In genomic region chr15:80710635-80711553, GRCh38 we compare ENCODE assay signal across 11 cellular contexts. TPM values are rescaled to one million over a fixed set of nuclear protein-coding genes. Genes with fewer than 3 reads are reported as not detected.
DNase-seq lines count a peak whose midpoint lies in the region; ATAC-seq and TF ChIP-seq lines count a peak whose summit lies in the region.
"Had no signal": no experiment of that assay in that cellular context is flagged by ENCODE, and none has a peak within 500 bp of the region (broad histone marks: within the 10 kb centered on the region; RNA-seq: fewer than 3 reads in every experiment).

No MANE protein-coding gene starts in this region.

- DNase-seq in A172 (ENCODE audit: low spot score), result peak; percentile 61
- peak; percentile 55 for DNase-seq in fibroblast of mammary gland (ENCODE audit: low read depth)
- DNase-seq in NOMO-1 (lab: John Stamatoyannopoulos, UW; ENCODE audit: unreplicated experiment in 2 of 2), result no peak
- DNase-seq: CD4-positive, alpha-beta memory T cell; NCI-H82 had no signal

- no peak for TF ChIP-seq CTCF in fibroblast of mammary gland (conservative IDR thresholded peaks at IDR 0.05; ENCODE audit: control insufficient read depth, insufficient read depth, low read depth, low read length)

- H3K4me3 ChIP-seq in fibroblast of mammary gland (ENCODE audit: control insufficient read depth, low read depth, low read length), result no peak overlapping the region
- H3K4me3 ChIP-seq: cardiac muscle cell had no signal

- peak; percentile 72 for ATAC-seq in GM18868 (IDR thresholded peaks at IDR 0.05; ENCODE audit: unreplicated experiment)
- ATAC-seq in SK-N-SH treated with all-trans-retinoic acid at 6 μM for 48 hours, result peak; percentile 61
- no peak for ATAC-seq in HG02610 (IDR thresholded peaks at IDR 0.05; ENCODE audit: unreplicated experiment)
- no peak for ATAC-seq in GM18861 (IDR thresholded peaks at IDR 0.05; ENCODE audit: unreplicated experiment)
- no peak for ATAC-seq in HG03108 (IDR thresholded peaks at IDR 0.05; ENCODE audit: unreplicated experiment)

TF ChIP-seq in SK-N-SH treated with all-trans-retinoic acid at 6 μM for 48 hours, 23 proteins besides CTCF, POLR2A, EP300 and RAD21:
- TF ChIP-seq ZNF565 (CRISPR knock-in tag; conservative IDR thresholded peaks at IDR 0.05; ENCODE audit: low read depth) (no peak), RARB (CRISPR knock-in tag; IDR thresholded peaks at IDR 0.05) (no peak), ZNF8 (CRISPR knock-in tag; IDR thresholded peaks at IDR 0.05) (no peak), TOX (CRISPR knock-in tag; IDR thresholded peaks at IDR 0.05; ENCODE audit: borderline replicate concordance) (no peak), CREB5 (CRISPR knock-in tag; IDR thresholded peaks at IDR 0.05; ENCODE audit: low read depth) (no peak), ESRRG (CRISPR knock-in tag; IDR thresholded peaks at IDR 0.05) (no peak), ZNF70 (CRISPR knock-in tag; IDR thresholded peaks at IDR 0.05) (no peak), TCF4 (CRISPR knock-in tag; IDR thresholded peaks at IDR 0.05; ENCODE audit: borderline replicate concordance) (no peak), CSRNP3 (CRISPR knock-in tag; IDR thresholded peaks at IDR 0.05) (no peak), GLIS3 (CRISPR knock-in tag; IDR thresholded peaks at IDR 0.05) (no peak), OSR1 (CRISPR knock-in tag; IDR thresholded peaks at IDR 0.05) (no peak), ARNTL (CRISPR knock-in tag; IDR thresholded peaks at IDR 0.05; ENCODE audit: borderline replicate concordance, low read depth) (no peak), SNAI2 (CRISPR knock-in tag; IDR thresholded peaks at IDR 0.05) (no peak)

RNA-seq across cellular contexts. Expression of gene ABHD17C, which starts 15.8 kb away (rescaled TPM):
- total RNA-seq in A172 (2014; rRNA removed; shearing (Covaris generic)), result 4.6 and 5.8 TPM in 2 replicates

Comparison
In these comparisons a context has a peak if more than half of its experiments do, and no peak if none do; other contexts are left out.
1. DNase-seq: peak in A172 (single experiment) and fibroblast of mammary gland (single experiment); none in NOMO-1 (0 of 2).
2. ATAC-seq: peak in GM18868 (single experiment) and SK-N-SH treated with all-trans-retinoic acid at 6 μM for 48 hours (single experiment); none in HG02610 (single experiment), GM18861 (single experiment) and HG03108 (single experiment).